1 cellular context compared by ENCODE assay signal in the genomic region with DNA sequence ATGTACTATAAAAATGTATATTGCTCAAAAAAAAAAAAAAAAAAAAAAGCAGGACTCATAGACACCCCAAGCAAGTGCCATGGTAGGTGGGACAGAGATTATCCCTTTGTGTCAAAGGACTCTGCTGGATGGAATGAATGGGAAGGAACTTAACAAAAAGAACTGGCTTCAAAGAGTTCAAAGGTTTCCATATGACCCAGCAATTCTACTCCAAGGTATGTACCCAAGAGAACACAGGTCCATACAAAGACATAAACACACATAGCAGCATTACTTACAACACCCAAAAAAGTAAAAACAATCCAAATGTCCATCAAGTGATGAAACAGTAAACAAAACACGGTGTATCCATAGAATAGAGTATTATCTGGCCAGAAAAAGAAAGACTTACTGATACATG.
TF ChIP-seq lines count a peak whose summit lies in the region.

No MANE protein-coding gene starts in this region.

TF ChIP-seq in HepG2, 621 proteins besides CTCF, POLR2A, EP300 and RAD21 (continued from another document):
- no peak for TF ChIP-seq SOX13 (IDR thresholded peaks at IDR 0.05)
- peak in 1 of 2 experiments; percentile 36; a peak in 1 of 4 replicates for TF ChIP-seq SOX13 (CRISPR knock-in tag; conservative IDR thresholded peaks at IDR 0.05 in 1 of 2, IDR thresholded peaks at IDR 0.05 in 1 of 2)
- 0 out of 2 replicates have a peak, but pooled peaks have one; percentile 32 for TF ChIP-seq ZNF644 (CRISPR knock-in tag; IDR thresholded peaks at IDR 0.05; ENCODE audit: low read depth)
- TF ChIP-seq SOX5 (CRISPR knock-in tag; IDR thresholded peaks at IDR 0.05; ENCODE audit: borderline replicate concordance) = peak; percentile 45; the same call in 1 of the 2 replicates
- TF ChIP-seq, protein P1, sequence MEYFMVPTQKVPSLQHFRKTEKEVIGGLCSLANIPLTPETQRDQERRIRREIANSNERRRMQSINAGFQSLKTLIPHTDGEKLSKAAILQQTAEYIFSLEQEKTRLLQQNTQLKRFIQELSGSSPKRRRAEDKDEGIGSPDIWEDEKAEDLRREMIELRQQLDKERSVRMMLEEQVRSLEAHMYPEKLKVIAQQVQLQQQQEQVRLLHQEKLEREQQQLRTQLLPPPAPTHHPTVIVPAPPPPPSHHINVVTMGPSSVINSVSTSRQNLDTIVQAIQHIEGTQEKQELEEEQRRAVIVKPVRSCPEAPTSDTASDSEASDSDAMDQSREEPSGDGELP (IDR thresholded peaks at IDR 0.05; ENCODE audit: borderline replicate concordance, low read depth) = peak; percentile 21; the same call in 1 of the 2 replicates
- TF ChIP-seq, protein P2, sequence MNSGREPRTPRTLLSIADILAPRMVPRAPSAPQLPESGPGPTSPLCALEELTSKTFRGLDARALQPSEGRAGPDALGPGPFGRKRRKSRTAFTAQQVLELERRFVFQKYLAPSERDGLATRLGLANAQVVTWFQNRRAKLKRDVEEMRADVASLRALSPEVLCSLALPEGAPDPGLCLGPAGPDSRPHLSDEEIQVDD (CRISPR knock-in tag; IDR thresholded peaks at IDR 0.05; ENCODE audit: borderline replicate concordance) = no peak
- TF ChIP-seq, protein P3, sequence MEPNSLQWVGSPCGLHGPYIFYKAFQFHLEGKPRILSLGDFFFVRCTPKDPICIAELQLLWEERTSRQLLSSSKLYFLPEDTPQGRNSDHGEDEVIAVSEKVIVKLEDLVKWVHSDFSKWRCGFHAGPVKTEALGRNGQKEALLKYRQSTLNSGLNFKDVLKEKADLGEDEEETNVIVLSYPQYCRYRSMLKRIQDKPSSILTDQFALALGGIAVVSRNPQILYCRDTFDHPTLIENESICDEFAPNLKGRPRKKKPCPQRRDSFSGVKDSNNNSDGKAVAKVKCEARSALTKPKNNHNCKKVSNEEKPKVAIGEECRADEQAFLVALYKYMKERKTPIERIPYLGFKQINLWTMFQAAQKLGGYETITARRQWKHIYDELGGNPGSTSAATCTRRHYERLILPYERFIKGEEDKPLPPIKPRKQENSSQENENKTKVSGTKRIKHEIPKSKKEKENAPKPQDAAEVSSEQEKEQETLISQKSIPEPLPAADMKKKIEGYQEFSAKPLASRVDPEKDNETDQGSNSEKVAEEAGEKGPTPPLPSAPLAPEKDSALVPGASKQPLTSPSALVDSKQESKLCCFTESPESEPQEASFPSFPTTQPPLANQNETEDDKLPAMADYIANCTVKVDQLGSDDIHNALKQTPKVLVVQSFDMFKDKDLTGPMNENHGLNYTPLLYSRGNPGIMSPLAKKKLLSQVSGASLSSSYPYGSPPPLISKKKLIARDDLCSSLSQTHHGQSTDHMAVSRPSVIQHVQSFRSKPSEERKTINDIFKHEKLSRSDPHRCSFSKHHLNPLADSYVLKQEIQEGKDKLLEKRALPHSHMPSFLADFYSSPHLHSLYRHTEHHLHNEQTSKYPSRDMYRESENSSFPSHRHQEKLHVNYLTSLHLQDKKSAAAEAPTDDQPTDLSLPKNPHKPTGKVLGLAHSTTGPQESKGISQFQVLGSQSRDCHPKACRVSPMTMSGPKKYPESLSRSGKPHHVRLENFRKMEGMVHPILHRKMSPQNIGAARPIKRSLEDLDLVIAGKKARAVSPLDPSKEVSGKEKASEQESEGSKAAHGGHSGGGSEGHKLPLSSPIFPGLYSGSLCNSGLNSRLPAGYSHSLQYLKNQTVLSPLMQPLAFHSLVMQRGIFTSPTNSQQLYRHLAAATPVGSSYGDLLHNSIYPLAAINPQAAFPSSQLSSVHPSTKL (CRISPR knock-in tag; IDR thresholded peaks at IDR 0.05) = peak; percentile 25; the same call in 1 of the 2 replicates
- TF ChIP-seq, protein P4, sequence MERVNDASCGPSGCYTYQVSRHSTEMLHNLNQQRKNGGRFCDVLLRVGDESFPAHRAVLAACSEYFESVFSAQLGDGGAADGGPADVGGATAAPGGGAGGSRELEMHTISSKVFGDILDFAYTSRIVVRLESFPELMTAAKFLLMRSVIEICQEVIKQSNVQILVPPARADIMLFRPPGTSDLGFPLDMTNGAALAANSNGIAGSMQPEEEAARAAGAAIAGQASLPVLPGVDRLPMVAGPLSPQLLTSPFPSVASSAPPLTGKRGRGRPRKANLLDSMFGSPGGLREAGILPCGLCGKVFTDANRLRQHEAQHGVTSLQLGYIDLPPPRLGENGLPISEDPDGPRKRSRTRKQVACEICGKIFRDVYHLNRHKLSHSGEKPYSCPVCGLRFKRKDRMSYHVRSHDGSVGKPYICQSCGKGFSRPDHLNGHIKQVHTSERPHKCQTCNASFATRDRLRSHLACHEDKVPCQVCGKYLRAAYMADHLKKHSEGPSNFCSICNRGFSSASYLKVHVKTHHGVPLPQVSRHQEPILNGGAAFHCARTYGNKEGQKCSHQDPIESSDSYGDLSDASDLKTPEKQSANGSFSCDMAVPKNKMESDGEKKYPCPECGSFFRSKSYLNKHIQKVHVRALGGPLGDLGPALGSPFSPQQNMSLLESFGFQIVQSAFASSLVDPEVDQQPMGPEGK (CRISPR knock-in tag; IDR thresholded peaks at IDR 0.05) = no peak
